In the genomic region with DNA sequence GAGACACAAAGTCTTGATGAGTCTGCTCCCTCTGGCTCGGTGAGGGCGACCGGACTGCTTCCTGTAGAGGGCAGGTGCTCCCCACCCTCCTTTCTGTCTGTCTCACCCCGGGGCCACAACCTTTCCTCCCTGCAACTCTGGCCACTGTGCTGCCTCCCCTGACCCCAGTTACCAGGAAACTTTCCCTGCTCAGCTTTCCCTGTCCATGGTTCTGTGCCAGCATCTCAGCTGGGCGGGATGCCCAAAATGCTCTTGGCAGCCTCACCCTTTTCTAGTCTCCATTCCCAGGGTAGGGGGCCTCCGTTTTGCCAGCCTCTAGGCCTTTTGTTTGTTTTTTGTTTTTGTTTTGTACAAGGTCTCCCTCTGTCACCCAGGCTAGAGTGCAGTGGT, we compare ENCODE assay signal across 1 cellular context.
TF ChIP-seq lines count a peak whose summit lies in the region.

No MANE protein-coding gene starts in this region.

TF ChIP-seq in SK-N-SH treated with all-trans-retinoic acid at 6 μM for 48 hours, 23 proteins besides CTCF, POLR2A, EP300 and RAD21 (continued from another document):
- TF ChIP-seq, protein P1, sequence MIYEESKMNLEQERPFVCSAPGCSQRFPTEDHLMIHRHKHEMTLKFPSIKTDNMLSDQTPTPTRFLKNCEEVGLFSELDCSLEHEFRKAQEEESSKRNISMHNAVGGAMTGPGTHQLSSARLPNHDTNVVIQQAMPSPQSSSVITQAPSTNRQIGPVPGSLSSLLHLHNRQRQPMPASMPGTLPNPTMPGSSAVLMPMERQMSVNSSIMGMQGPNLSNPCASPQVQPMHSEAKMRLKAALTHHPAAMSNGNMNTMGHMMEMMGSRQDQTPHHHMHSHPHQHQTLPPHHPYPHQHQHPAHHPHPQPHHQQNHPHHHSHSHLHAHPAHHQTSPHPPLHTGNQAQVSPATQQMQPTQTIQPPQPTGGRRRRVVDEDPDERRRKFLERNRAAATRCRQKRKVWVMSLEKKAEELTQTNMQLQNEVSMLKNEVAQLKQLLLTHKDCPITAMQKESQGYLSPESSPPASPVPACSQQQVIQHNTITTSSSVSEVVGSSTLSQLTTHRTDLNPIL (CRISPR knock-in tag; IDR thresholded peaks at IDR 0.05; ENCODE audit: low read depth), result no peak
- no peak for TF ChIP-seq ZNF8 (CRISPR knock-in tag; IDR thresholded peaks at IDR 0.05)
